ENCODE assay signal across 6 cellular contexts in the genomic region with DNA sequence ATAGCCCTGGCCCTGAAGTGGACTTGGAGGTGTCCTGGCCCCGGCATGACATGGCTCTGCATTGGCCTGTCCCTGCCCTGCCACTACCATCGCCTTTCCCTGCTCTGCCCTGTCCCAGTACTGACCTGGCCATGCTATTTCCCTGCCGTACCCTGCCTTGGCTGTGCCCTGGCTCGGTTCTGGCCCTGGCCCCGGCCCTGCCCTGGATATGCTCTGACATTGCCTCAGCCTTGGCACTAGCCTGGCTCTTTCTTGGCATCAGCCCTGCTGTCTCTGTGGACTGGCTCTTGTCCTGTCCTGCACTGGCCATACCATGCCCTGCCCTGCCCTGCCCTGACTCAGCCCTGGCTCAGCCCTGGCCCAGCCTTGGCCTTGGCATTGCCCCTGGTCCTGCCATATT.
DNase-seq lines count a peak whose midpoint lies in the region; ATAC-seq and TF ChIP-seq lines count a peak whose summit lies in the region.
"Not testable (repeated sequence)": the region's sequence is repeated elsewhere in the genome, so short reads cannot be mapped to it uniquely, and the experiment has no call there.

No MANE protein-coding gene starts in this region.

- H3K27ac ChIP-seq in left ventricle myocardium inferior (replicated peaks); right lobe of liver; spleen: not testable (repeated sequence)

- not testable (repeated sequence) for TF ChIP-seq POLR2A in right lobe of liver (IDR thresholded peaks at IDR 0.05); spleen (IDR thresholded peaks at IDR 0.05)

- not testable (repeated sequence) for H3K4me3 ChIP-seq in left ventricle myocardium inferior, right lobe of liver, spleen

- not testable (repeated sequence) for ATAC-seq in right lobe of liver

- H3K27me3 ChIP-seq in left ventricle myocardium inferior (ENCODE audit: low read depth); right lobe of liver; spleen (replicated peaks in 1 of 7): not testable (repeated sequence)

- not testable (repeated sequence) for H3K4me1 ChIP-seq in left ventricle myocardium inferior, right lobe of liver, spleen

- WGBS in right lobe of liver (ENCODE audit: insufficient coverage, low coverage, low lambda C conversion rate, missing lambda C conversion rate) = 60% methylated on average over 2 of the region's 5 CpGs
- 71 to 91% (median 86%) methylated on average over 5 of the region's 5 CpGs for WGBS in spleen, 5 donors

- in situ Hi-C loops in G401 (cut with HindIII; ENCODE audit: low sequenced_read_pairs) = not testable (repeated sequence)

- intact Hi-C loops in cardiac septum (cut with DNase I); left ventricle myocardium inferior (cut with micrococcal nuclease); right lobe of liver (cut with DNase I); spleen (cut with DNase I; ENCODE audit: low total_unique reads): not testable (repeated sequence)

- DNase-seq in G401 (ENCODE audit: low spot score) = peak; percentile 77
- DNase-seq in cerebellar cortex (ENCODE audit: low spot score) = peak; percentile 71
- DNase-seq in cardiac septum (ENCODE audit: low spot score) = peak; percentile 67
- peak; percentile 38 for DNase-seq in left ventricle myocardium inferior
- peak in 2 of 3 donors; percentile 44 to 73 for DNase-seq in right lobe of liver
- DNase-seq in spleen = peak; percentile 53

- H3K9me3 ChIP-seq in left ventricle myocardium inferior (replicated peaks); right lobe of liver: not testable (repeated sequence)
- H3K9me3 ChIP-seq in spleen = peaks cover 0 to 11% (median 0%) of the 10 kb centered on the region in 8 donors

- not testable (repeated sequence) for TF ChIP-seq CTCF in left ventricle myocardium inferior (IDR thresholded peaks at IDR 0.05; ENCODE audit: borderline replicate concordance); right lobe of liver (IDR thresholded peaks at IDR 0.05); spleen (IDR thresholded peaks at IDR 0.05 in 8 of 11, conservative IDR thresholded peaks at IDR 0.05 in 3 of 11)

- H3K36me3 ChIP-seq in left ventricle myocardium inferior, right lobe of liver, spleen: not testable (repeated sequence)
